23 cellular contexts compared by ENCODE assay signal in the genomic region with DNA sequence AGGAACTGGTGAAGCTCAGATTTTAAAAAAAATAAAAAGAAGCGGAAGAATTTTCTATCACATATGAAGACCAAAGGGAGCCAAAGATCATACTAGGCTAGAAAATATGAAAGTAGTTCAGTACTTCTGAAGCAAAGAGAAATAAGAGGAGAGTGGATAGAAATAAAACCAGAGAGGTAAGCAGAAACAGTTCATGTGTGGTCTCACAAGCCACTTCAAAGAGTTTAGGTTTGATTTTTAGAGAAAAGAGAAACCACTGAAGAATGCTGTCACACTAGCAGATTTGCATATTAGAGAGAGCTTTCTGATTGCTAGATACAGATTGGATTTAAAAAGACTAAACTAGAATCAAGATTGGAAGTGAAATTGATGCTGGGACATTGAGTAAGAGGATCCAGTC. TPM values are rescaled to one million over a fixed set of nuclear protein-coding genes. Genes with fewer than 3 reads are reported as not detected.
DNase-seq lines count a peak whose midpoint lies in the region; ATAC-seq, FAIRE-seq and TF ChIP-seq lines count a peak whose summit lies in the region.
"Had no signal": no experiment of that assay in that cellular context is flagged by ENCODE, and none has a peak within 500 bp of the region (broad histone marks: within the 10 kb centered on the region; RNA-seq: fewer than 3 reads in every experiment).

No MANE protein-coding gene starts in this region.

- no peaks in the 10 kb centered on the region for H3K79me2 ChIP-seq in MM.1S (ENCODE audit: low read length)

- FAIRE-seq in GM19239 (lab: Jason Lieb, UNC) = peak; percentile 26
- FAIRE-seq: A549, D721Med had no signal

- H3K9me2 ChIP-seq in MM.1S (replicated peaks; ENCODE audit: insufficient read depth, low read length) = no peaks in the 10 kb centered on the region

- H3K4me2 ChIP-seq in MM.1S (ENCODE audit: low read depth, low read length) = no peak overlapping the region
- H3K4me2 ChIP-seq: A549; BLaER1 treated with 17β-estradiol and CSF1 and Interleukin-3, amounts not matched to agents 10 nM and 100 nM; GM23338 had no signal

- no peaks in the 10 kb centered on the region for H4K20me1 ChIP-seq in MM.1S (ENCODE audit: insufficient read depth, low read length)
- H4K20me1 ChIP-seq: BLaER1 treated with 17β-estradiol and CSF1 and Interleukin-3, amounts not matched to agents 10 nM and 100 nM had no signal

- H3F3A ChIP-seq in MM.1S (ENCODE audit: insufficient read depth, low read length) = no peaks in the 10 kb centered on the region

- H3K27me3 Mint-ChIP-seq in WTC11 (ENCODE audit: low read depth) = no peaks in the 10 kb centered on the region
- H3K27me3 Mint-ChIP-seq: CD4-positive, alpha-beta T cell; CD8-positive, alpha-beta memory T cell had no signal

- TF ChIP-seq CTCF in MM.1S (IDR thresholded peaks at IDR 0.05; ENCODE audit: low read length) = no peak
- TF ChIP-seq CTCF in WTC11 (IDR thresholded peaks at IDR 0.05) = no peak

- H3K27ac Mint-ChIP-seq in WTC11 = no peak overlapping the region
- H3K27ac Mint-ChIP-seq: CD14-positive monocyte; CD4-positive, alpha-beta T cell; CD8-positive, alpha-beta memory T cell; GM23338; H9 had no signal

- no peaks in the 10 kb centered on the region for H3K27me3 ChIP-seq in MM.1S (replicated peaks; ENCODE audit: insufficient read depth, low read length)
- H3K27me3 ChIP-seq: BE2C had no signal

- peaks cover 3% of the 10 kb centered on the region; the same call in 1 of the 2 replicates for H3K4me1 Mint-ChIP-seq in WTC11
- H3K4me1 Mint-ChIP-seq: CD14-positive monocyte; CD8-positive, alpha-beta memory T cell; GM23338 had no signal

- H3K27ac ChIP-seq in MM.1S (ENCODE audit: low read length) = no peak overlapping the region
- H3K27ac ChIP-seq: A549; BLaER1 treated with 17β-estradiol and CSF1 and Interleukin-3, amounts not matched to agents 10 nM and 100 nM had no signal

- no peak overlapping the region for H2AFZ ChIP-seq in MM.1S (ENCODE audit: low read length)
- H2AFZ ChIP-seq: GM23338 had no signal

- no peaks in the 10 kb centered on the region for H3K9me3 ChIP-seq in MM.1S (replicated peaks; ENCODE audit: insufficient read depth, low read length)
- H3K9me3 ChIP-seq: A549; BE2C; BLaER1 treated with 17β-estradiol and CSF1 and Interleukin-3, amounts not matched to agents 10 nM and 100 nM had no signal

- ATAC-seq in WTC11 = no peak
- ATAC-seq: A549, GM23338, HCT116 had no signal

- H3K36me3 Mint-ChIP-seq in WTC11 = no peaks in the 10 kb centered on the region
- H3K36me3 Mint-ChIP-seq: CD14-positive monocyte; CD8-positive, alpha-beta memory T cell had no signal

- no peaks in the 10 kb centered on the region for H3K9me3 Mint-ChIP-seq in WTC11
- H3K9me3 Mint-ChIP-seq: CD4-positive, alpha-beta T cell; GM23338 had no signal

- DNase-seq in GM19239 (ENCODE audit: insufficient read length, low spot score) (no peak), MM.1S (peak; percentile 41), SW480 (ENCODE audit: low spot score) (peak; percentile 1), kidney tubule cell (ENCODE audit: low spot score) (no peak), WTC11 (ENCODE audit: low spot score) (no peak), SK-N-DZ (ENCODE audit: low spot score) (no peak)
- DNase-seq: 8988T; ACHN; AML-193; BE2C; CD4-positive, alpha-beta T cell; CD8-positive, alpha-beta memory T cell; DMS 273 treated with DMSO at 0.1 percent for 48 hours; DMS79; GF-D8; H9 had no signal

- H3K4me1 ChIP-seq in MM.1S (ENCODE audit: low read length) = no peaks in the 10 kb centered on the region
- H3K4me1 ChIP-seq: A549, BE2C had no signal

- no peak overlapping the region for H3K4me3 Mint-ChIP-seq in WTC11
- H3K4me3 Mint-ChIP-seq: CD14-positive monocyte; CD4-positive, alpha-beta T cell; CD8-positive, alpha-beta memory T cell; GM23338; H9 had no signal

- no peaks in the 10 kb centered on the region for H3K36me3 ChIP-seq in MM.1S (replicated peaks; ENCODE audit: insufficient read depth, low read length)
- H3K36me3 ChIP-seq: BE2C; BLaER1 treated with 17β-estradiol and CSF1 and Interleukin-3, amounts not matched to agents 10 nM and 100 nM had no signal

- no peak overlapping the region for H3K4me3 ChIP-seq in MM.1S (ENCODE audit: low read length)
- H3K4me3 ChIP-seq: A549; BLaER1 treated with 17β-estradiol and CSF1 and Interleukin-3, amounts not matched to agents 10 nM and 100 nM; GM23338 had no signal

- CTCF ChIA-PET in WTC11 (lab: Charles Lee) = no interaction called here

- H3K9ac ChIP-seq in MM.1S (ENCODE audit: low read length) = no peak overlapping the region
- H3K9ac ChIP-seq: BLaER1 treated with 17β-estradiol and CSF1 and Interleukin-3, amounts not matched to agents 10 nM and 100 nM had no signal

- POLR2A ChIA-PET in WTC11 (lab: Charles Lee) = no interaction called here

TF ChIP-seq in WTC11, 78 proteins besides CTCF, POLR2A, EP300 and RAD21 (continues in another document):
- no peak for TF ChIP-seq ZNF396 (CRISPR knock-in tag; IDR thresholded peaks at IDR 0.05; ENCODE audit: borderline replicate concordance)
- TF ChIP-seq, protein P1, sequence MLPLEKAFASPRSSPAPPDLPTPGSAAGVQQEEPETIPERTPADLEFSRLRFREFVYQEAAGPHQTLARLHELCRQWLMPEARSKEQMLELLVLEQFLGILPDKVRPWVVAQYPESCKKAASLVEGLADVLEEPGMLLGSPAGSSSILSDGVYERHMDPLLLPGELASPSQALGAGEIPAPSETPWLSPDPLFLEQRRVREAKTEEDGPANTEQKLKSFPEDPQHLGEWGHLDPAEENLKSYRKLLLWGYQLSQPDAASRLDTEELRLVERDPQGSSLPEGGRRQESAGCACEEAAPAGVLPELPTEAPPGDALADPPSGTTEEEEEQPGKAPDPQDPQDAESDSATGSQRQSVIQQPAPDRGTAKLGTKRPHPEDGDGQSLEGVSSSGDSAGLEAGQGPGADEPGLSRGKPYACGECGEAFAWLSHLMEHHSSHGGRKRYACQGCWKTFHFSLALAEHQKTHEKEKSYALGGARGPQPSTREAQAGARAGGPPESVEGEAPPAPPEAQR (CRISPR knock-in tag; IDR thresholded peaks at IDR 0.05) = no peak
- TF ChIP-seq, protein P2, sequence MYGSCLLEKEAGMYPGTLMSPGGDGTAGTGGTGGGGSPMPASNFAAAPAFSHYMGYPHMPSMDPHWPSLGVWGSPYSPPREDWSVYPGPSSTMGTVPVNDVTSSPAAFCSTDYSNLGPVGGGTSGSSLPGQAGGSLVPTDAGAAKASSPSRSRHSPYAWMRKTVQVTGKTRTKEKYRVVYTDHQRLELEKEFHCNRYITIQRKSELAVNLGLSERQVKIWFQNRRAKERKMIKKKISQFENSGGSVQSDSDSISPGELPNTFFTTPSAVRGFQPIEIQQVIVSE (CRISPR knock-in tag; IDR thresholded peaks at IDR 0.05; ENCODE audit: borderline replicate concordance) = no peak
- no peak for TF ChIP-seq ZNF138 (CRISPR knock-in tag; conservative IDR thresholded peaks at IDR 0.05)
- no peak for TF ChIP-seq GRHL2 (CRISPR knock-in tag; IDR thresholded peaks at IDR 0.05; ENCODE audit: insufficient replicate concordance, severe bottlenecking)
- TF ChIP-seq, protein P3, sequence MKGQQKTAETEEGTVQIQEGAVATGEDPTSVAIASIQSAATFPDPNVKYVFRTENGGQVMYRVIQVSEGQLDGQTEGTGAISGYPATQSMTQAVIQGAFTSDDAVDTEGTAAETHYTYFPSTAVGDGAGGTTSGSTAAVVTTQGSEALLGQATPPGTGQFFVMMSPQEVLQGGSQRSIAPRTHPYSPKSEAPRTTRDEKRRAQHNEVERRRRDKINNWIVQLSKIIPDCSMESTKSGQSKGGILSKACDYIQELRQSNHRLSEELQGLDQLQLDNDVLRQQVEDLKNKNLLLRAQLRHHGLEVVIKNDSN (CRISPR knock-in tag; IDR thresholded peaks at IDR 0.05) = no peak
- TF ChIP-seq KAT7 (CRISPR knock-in tag; IDR thresholded peaks at IDR 0.05; ENCODE audit: borderline replicate concordance) = no peak
- no peak for TF ChIP-seq JUN (CRISPR knock-in tag; IDR thresholded peaks at IDR 0.05)
- TF ChIP-seq CBFB (CRISPR knock-in tag; IDR thresholded peaks at IDR 0.05; ENCODE audit: low read depth) = no peak
- no peak for TF ChIP-seq FOXJ3 (CRISPR knock-in tag; IDR thresholded peaks at IDR 0.05; ENCODE audit: borderline replicate concordance)
- TF ChIP-seq ATF1 (CRISPR knock-in tag; IDR thresholded peaks at IDR 0.05) = no peak
- no peak for TF ChIP-seq NR3C1 (CRISPR knock-in tag; conservative IDR thresholded peaks at IDR 0.05; ENCODE audit: low read depth)
- no peak for TF ChIP-seq PRRX2 (CRISPR knock-in tag; IDR thresholded peaks at IDR 0.05)
- TF ChIP-seq, protein P4, sequence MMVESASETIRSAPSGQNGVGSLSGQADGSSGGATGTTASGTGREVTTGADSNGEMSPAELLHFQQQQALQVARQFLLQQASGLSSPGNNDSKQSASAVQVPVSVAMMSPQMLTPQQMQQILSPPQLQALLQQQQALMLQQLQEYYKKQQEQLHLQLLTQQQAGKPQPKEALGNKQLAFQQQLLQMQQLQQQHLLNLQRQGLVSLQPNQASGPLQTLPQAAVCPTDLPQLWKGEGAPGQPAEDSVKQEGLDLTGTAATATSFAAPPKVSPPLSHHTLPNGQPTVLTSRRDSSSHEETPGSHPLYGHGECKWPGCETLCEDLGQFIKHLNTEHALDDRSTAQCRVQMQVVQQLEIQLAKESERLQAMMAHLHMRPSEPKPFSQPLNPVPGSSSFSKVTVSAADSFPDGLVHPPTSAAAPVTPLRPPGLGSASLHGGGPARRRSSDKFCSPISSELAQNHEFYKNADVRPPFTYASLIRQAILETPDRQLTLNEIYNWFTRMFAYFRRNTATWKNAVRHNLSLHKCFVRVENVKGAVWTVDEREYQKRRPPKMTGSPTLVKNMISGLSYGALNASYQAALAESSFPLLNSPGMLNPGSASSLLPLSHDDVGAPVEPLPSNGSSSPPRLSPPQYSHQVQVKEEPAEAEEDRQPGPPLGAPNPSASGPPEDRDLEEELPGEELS (CRISPR knock-in tag; IDR thresholded peaks at IDR 0.05) = no peak
- no peak for TF ChIP-seq IRF2 (CRISPR knock-in tag; IDR thresholded peaks at IDR 0.05; ENCODE audit: borderline replicate concordance, low read depth)

RNA-seq across cellular contexts. Expression of a gene that starts 51.7 kb away (rescaled TPM):
- total RNA-seq in WTC11 (2021) = 3.9 to 4.5 TPM (median 4.4 TPM) in 3 replicates
- 10.3 and 11.7 TPM in 2 replicates for polyA plus RNA-seq in SK-N-DZ (2014; cell fraction: cytosol; rRNA removed)
- 3.1 and 4.2 TPM in 2 replicates for polyA plus RNA-seq in SK-N-DZ (2014; cell fraction: nucleus; rRNA removed)
- total RNA-seq: CD4-positive, alpha-beta T cell; G401 had no signal
- polyA plus RNA-seq: CD14-positive monocyte; CD8-positive, alpha-beta memory T cell had no signal

Comparison
In these comparisons a context has a peak if more than half of its experiments do, and no peak if none do; other contexts are left out.
1. DNase-seq: peak in MM.1S (single experiment) and SW480 (single experiment); none in GM19239 (single experiment), kidney tubule cell (single experiment), WTC11 (single experiment) and SK-N-DZ (single experiment).